8 cellular contexts compared by ENCODE assay signal in the genomic region with DNA sequence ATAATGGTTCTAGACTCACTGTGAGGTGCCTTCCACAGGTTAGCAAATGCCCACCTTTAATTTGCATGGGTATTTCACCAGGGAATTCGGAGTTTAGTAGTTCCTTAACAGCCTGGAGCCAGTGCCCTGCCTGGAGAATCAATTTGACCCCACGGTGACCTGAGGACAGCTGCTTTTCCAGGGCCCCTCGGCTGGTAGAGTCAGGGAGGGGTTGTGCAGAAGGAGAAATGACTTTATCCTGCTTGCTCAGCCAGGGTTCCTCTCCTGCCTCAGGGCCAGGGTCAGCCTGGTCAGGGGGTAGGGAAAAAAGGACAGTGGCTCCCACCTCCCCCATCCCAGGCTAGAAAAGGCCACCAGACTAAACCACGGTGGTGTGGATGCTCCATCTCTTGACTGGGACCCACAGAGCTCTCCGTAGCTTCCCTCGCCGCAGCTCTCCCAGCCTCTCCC. TPM values are rescaled to one million over a fixed set of nuclear protein-coding genes. Genes with fewer than 3 reads are reported as not detected.
DNase-seq lines count a peak whose midpoint lies in the region; ATAC-seq and TF ChIP-seq lines count a peak whose summit lies in the region.

No MANE protein-coding gene starts in this region.

- TF ChIP-seq CTCF in choroid plexus epithelial cell (conservative IDR thresholded peaks at IDR 0.05; ENCODE audit: low read depth, low read length) (no peak), nephron progenitor cell (IDR thresholded peaks at IDR 0.05) (no peak)

- H3K4me3 ChIP-seq in CD4-positive, CD25-positive, alpha-beta regulatory T cell (ENCODE audit: low read depth, low read length): no peak overlapping the region
- H3K4me3 ChIP-seq in choroid plexus epithelial cell (ENCODE audit: low read depth, low read length): peak overlapping the region; percentile 52

- H3K36me3 ChIP-seq in CD4-positive, CD25-positive, alpha-beta regulatory T cell (ENCODE audit: control insufficient read depth, insufficient read depth, low read length): no peaks in the 10 kb centered on the region
- no peaks in the 10 kb centered on the region for H3K36me3 ChIP-seq in KOPT-K1 (ENCODE audit: insufficient read depth, low read length)

- no peaks in the 10 kb centered on the region for H3K36me3 Mint-ChIP-seq in CD4-positive, CD25-positive, alpha-beta regulatory T cell
- H3K36me3 Mint-ChIP-seq in nephron progenitor cell (ENCODE audit: low read depth): no peaks in the 10 kb centered on the region

- H3K27ac Mint-ChIP-seq in CD4-positive, CD25-positive, alpha-beta regulatory T cell: peak overlapping the region in 2 of 3 donors; percentile 58 to 87
- H3K27ac Mint-ChIP-seq in nephron progenitor cell: peak overlapping the region; percentile 66

- peak overlapping the region; percentile 58 to 86 (median 76) for H3K4me3 Mint-ChIP-seq in CD4-positive, CD25-positive, alpha-beta regulatory T cell
- peak overlapping the region; percentile 49 for H3K4me3 Mint-ChIP-seq in nephron progenitor cell

- peak overlapping the region; percentile 65 for H3K27ac ChIP-seq in CD4-positive, CD25-positive, alpha-beta regulatory T cell (ENCODE audit: insufficient read depth, low read length, poor library complexity, severe bottlenecking)
- H3K27ac ChIP-seq in KOPT-K1 (ENCODE audit: low read depth, low read length, poor library complexity, severe bottlenecking): peak overlapping the region; percentile 45

- intact Hi-C loops in left colon (cut with DNase I, micrococcal nuclease): no loop called here

- peaks cover 27% of the 10 kb centered on the region for H3K4me1 ChIP-seq in CD4-positive, CD25-positive, alpha-beta regulatory T cell (ENCODE audit: control insufficient read depth, insufficient read depth, low read length, poor library complexity, severe bottlenecking)

- DNase-seq in CD4-positive, CD25-positive, alpha-beta regulatory T cell: peak in 1 of 3 donors; percentile 15
- DNase-seq in choroid plexus epithelial cell (ENCODE audit: low read depth): no peak
- DNase-seq in nephron progenitor cell: no peak
- DNase-seq in Kasumi-1 (lab: John Stamatoyannopoulos, UW): no peak
- no peak for DNase-seq in left colon
- no peak for DNase-seq in T-helper 1 cell

- peaks cover 0 to 42% (median 14%) of the 10 kb centered on the region in 4 donors for H3K4me1 Mint-ChIP-seq in CD4-positive, CD25-positive, alpha-beta regulatory T cell
- peaks cover 50% of the 10 kb centered on the region for H3K4me1 Mint-ChIP-seq in nephron progenitor cell

- peaks cover 5% of the 10 kb centered on the region for H3K27me3 Mint-ChIP-seq in CD4-positive, CD25-positive, alpha-beta regulatory T cell
- H3K27me3 Mint-ChIP-seq in nephron progenitor cell (ENCODE audit: low read depth, poor library complexity): peaks cover 54% of the 10 kb centered on the region

- no peaks in the 10 kb centered on the region for H3K27me3 ChIP-seq in CD4-positive, CD25-positive, alpha-beta regulatory T cell (ENCODE audit: control insufficient read depth, insufficient read depth, low read length)

- H3K9me3 Mint-ChIP-seq in CD4-positive, CD25-positive, alpha-beta regulatory T cell: no peaks in the 10 kb centered on the region
- H3K9me3 Mint-ChIP-seq in nephron progenitor cell: no peaks in the 10 kb centered on the region

- no peak for ATAC-seq in CD4-positive, CD25-positive, alpha-beta regulatory T cell (ENCODE audit: low read depth in 2 of 2)
- ATAC-seq in HG02571 (IDR thresholded peaks at IDR 0.05; ENCODE audit: unreplicated experiment): no peak
- no peak for ATAC-seq in left colon

- no peaks in the 10 kb centered on the region for H3K9me3 ChIP-seq in CD4-positive, CD25-positive, alpha-beta regulatory T cell (ENCODE audit: control insufficient read depth in 2 of 2, low read length in 2 of 2)
- H3K9me3 ChIP-seq in KOPT-K1 (ENCODE audit: insufficient read depth, low read length, poor library complexity, severe bottlenecking): no peaks in the 10 kb centered on the region

RNA-seq across cellular contexts. Expression of a gene that starts 12.0 kb away (rescaled TPM):
- not detected for total RNA-seq in CD4-positive, CD25-positive, alpha-beta regulatory T cell
- not detected for polyA plus RNA-seq in CD4-positive, CD25-positive, alpha-beta regulatory T cell
- 10 to 100 TPM; 14.0 to 15.9 TPM for total RNA-seq in left colon

RNA-seq across cellular contexts. Expression of a gene that starts 12.2 kb away (rescaled TPM):
- 0.64 TPM for total RNA-seq in CD4-positive, CD25-positive, alpha-beta regulatory T cell
- under 1 TPM in 2 of 4 donors, not detected in 2; 0.26 to 0.45 TPM for polyA plus RNA-seq in CD4-positive, CD25-positive, alpha-beta regulatory T cell
- 10 to 100 TPM in 1 of 2 donors, 1 to 10 TPM in 1; 1.8 to 11.0 TPM for total RNA-seq in left colon

RNA-seq across cellular contexts. Expression of a gene that starts 46.9 kb away (rescaled TPM):
- total RNA-seq in CD4-positive, CD25-positive, alpha-beta regulatory T cell: 26.4 TPM
- 10 to 100 TPM; 19.5 to 26.5 (median 22.4) TPM for polyA plus RNA-seq in CD4-positive, CD25-positive, alpha-beta regulatory T cell
- total RNA-seq in left colon: 10 to 100 TPM; 20.8 to 20.9 TPM

Comparison
In these comparisons a context has a peak if more than half of its experiments do, and no peak if none do; other contexts are left out.
1. RNA of a gene that starts 12.0 kb away (total RNA-seq): 14.0 to 15.9 TPM in left colon; not detected in CD4-positive, CD25-positive, alpha-beta regulatory T cell (single experiment); every median in the first group is over 10 times any median in the second.